ENCODE assay signal across 3 cellular contexts in the genomic region with DNA sequence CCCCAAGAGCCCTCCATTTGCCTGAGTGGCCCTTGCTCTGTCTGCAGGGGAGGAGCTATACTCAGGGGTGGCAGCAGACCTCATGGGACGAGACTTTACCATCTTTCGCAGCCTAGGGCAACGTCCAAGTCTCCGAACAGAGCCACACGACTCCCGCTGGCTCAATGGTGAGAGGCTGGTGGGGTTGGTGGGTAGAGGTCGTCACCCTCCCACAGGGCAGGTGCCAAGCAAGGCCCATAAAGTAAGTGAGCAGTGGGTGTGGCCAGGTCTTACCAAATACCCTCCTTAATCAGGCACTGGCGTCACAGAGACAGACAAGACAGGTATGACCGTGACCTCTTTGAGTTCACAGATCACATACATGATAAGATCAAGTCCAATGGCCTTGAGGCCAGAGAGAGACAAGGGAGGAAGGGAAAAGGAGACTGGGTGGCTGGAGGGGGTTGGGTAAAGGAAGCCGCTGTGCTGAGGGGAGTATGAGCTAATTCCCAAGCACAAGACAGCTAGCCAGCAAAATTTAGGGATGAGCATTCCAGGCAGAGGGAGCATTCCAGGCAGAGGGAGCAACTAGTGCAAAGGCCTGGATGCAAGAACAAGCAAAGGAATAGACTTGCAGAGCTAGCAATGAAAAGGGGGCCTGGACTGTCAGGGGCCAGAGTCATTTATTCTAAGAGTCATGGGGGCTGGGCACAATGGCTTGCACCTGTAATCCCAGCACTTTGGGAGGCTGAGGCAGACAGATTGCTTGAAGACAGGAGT.
TF ChIP-seq lines count a peak whose summit lies in the region.

No MANE protein-coding gene starts in this region.

TF ChIP-seq in HCT116, 20 proteins besides CTCF, POLR2A, EP300 and RAD21 (continues in another document):
- TF ChIP-seq FOSL1 (IDR thresholded peaks at IDR 0.05; ENCODE audit: low read depth) (no peak), EZH2 (IDR thresholded peaks at IDR 0.05) (no peak), SRF (IDR thresholded peaks at IDR 0.05; ENCODE audit: low read depth) (no peak), ZNF274 (IDR thresholded peaks at IDR 0.05; ENCODE audit: low read depth, low read length) (no peak), EZH2phosphoT487 (IDR thresholded peaks at IDR 0.05; ENCODE audit: borderline replicate concordance) (no peak), ZFX (IDR thresholded peaks at IDR 0.05) (no peak), JUND (IDR thresholded peaks at IDR 0.05) (no peak), CEBPB (IDR thresholded peaks at IDR 0.05; ENCODE audit: low read depth) (no peak), SIN3A (IDR thresholded peaks at IDR 0.05; ENCODE audit: low read depth) (no peak), SP1 (IDR thresholded peaks at IDR 0.05; ENCODE audit: low read depth) (no peak), POLR2AphosphoS5 (IDR thresholded peaks at IDR 0.05; ENCODE audit: low read depth, low read length) (no peak), ELF1 (IDR thresholded peaks at IDR 0.05; ENCODE audit: borderline replicate concordance, low read depth) (no peak), TCF7L2 (IDR thresholded peaks at IDR 0.05; ENCODE audit: borderline replicate concordance, extremely low read depth, insufficient read depth, insufficient read length) (no peak), CBX3 (IDR thresholded peaks at IDR 0.05; ENCODE audit: low read depth) (no peak), EGR1 (IDR thresholded peaks at IDR 0.05; ENCODE audit: low read depth) (no peak), YY1 (IDR thresholded peaks at IDR 0.05; ENCODE audit: extremely low read depth, insufficient replicate concordance, low read depth, low read length) (no peak)
- TF ChIP-seq, protein P1, sequence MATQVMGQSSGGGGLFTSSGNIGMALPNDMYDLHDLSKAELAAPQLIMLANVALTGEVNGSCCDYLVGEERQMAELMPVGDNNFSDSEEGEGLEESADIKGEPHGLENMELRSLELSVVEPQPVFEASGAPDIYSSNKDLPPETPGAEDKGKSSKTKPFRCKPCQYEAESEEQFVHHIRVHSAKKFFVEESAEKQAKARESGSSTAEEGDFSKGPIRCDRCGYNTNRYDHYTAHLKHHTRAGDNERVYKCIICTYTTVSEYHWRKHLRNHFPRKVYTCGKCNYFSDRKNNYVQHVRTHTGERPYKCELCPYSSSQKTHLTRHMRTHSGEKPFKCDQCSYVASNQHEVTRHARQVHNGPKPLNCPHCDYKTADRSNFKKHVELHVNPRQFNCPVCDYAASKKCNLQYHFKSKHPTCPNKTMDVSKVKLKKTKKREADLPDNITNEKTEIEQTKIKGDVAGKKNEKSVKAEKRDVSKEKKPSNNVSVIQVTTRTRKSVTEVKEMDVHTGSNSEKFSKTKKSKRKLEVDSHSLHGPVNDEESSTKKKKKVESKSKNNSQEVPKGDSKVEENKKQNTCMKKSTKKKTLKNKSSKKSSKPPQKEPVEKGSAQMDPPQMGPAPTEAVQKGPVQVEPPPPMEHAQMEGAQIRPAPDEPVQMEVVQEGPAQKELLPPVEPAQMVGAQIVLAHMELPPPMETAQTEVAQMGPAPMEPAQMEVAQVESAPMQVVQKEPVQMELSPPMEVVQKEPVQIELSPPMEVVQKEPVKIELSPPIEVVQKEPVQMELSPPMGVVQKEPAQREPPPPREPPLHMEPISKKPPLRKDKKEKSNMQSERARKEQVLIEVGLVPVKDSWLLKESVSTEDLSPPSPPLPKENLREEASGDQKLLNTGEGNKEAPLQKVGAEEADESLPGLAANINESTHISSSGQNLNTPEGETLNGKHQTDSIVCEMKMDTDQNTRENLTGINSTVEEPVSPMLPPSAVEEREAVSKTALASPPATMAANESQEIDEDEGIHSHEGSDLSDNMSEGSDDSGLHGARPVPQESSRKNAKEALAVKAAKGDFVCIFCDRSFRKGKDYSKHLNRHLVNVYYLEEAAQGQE (IDR thresholded peaks at IDR 0.05; ENCODE audit: low read depth) = no peak
- TF ChIP-seq, protein P2, sequence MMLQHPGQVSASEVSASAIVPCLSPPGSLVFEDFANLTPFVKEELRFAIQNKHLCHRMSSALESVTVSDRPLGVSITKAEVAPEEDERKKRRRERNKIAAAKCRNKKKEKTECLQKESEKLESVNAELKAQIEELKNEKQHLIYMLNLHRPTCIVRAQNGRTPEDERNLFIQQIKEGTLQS (IDR thresholded peaks at IDR 0.05) = no peak
- TF ChIP-seq, protein P3, sequence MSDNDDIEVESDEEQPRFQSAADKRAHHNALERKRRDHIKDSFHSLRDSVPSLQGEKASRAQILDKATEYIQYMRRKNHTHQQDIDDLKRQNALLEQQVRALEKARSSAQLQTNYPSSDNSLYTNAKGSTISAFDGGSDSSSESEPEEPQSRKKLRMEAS (IDR thresholded peaks at IDR 0.05) = no peak

TF ChIP-seq in K562, 482 proteins besides CTCF, POLR2A, EP300 and RAD21:
- TF ChIP-seq OTX1 (CRISPR knock-in tag; IDR thresholded peaks at IDR 0.05) (no peak), CHD1 (IDR thresholded peaks at IDR 0.05; ENCODE audit: low read length) (no peak), HNRNPL (IDR thresholded peaks at IDR 0.05; ENCODE audit: low read depth, low read length) (no peak), ZNF764 (CRISPR knock-in tag; IDR thresholded peaks at IDR 0.05; ENCODE audit: low read depth) (no peak), ZNF778 (CRISPR knock-in tag; IDR thresholded peaks at IDR 0.05) (no peak), NR2C2 (CRISPR knock-in tag; IDR thresholded peaks at IDR 0.05) (no peak), NR2C2 (tag; IDR thresholded peaks at IDR 0.05) (peak; percentile 24; the same call in 1 of the 2 replicates), PCBP2 (IDR thresholded peaks at IDR 0.05; ENCODE audit: low read depth, low read length, poor library complexity, severe bottlenecking) (no peak), GATA2 (CRISPR knock-in tag; IDR thresholded peaks at IDR 0.05) (0 out of 2 replicates have a peak, but pooled peaks have one; percentile 8), DIDO1 (tag; IDR thresholded peaks at IDR 0.05; ENCODE audit: low read depth) (no peak), CTBP1 (IDR thresholded peaks at IDR 0.05; ENCODE audit: borderline replicate concordance) (peak; percentile 23; the same call in 1 of the 2 replicates), TFAM (CRISPR knock-in tag; conservative IDR thresholded peaks at IDR 0.05) (no peak)
- TF ChIP-seq, protein P4, sequence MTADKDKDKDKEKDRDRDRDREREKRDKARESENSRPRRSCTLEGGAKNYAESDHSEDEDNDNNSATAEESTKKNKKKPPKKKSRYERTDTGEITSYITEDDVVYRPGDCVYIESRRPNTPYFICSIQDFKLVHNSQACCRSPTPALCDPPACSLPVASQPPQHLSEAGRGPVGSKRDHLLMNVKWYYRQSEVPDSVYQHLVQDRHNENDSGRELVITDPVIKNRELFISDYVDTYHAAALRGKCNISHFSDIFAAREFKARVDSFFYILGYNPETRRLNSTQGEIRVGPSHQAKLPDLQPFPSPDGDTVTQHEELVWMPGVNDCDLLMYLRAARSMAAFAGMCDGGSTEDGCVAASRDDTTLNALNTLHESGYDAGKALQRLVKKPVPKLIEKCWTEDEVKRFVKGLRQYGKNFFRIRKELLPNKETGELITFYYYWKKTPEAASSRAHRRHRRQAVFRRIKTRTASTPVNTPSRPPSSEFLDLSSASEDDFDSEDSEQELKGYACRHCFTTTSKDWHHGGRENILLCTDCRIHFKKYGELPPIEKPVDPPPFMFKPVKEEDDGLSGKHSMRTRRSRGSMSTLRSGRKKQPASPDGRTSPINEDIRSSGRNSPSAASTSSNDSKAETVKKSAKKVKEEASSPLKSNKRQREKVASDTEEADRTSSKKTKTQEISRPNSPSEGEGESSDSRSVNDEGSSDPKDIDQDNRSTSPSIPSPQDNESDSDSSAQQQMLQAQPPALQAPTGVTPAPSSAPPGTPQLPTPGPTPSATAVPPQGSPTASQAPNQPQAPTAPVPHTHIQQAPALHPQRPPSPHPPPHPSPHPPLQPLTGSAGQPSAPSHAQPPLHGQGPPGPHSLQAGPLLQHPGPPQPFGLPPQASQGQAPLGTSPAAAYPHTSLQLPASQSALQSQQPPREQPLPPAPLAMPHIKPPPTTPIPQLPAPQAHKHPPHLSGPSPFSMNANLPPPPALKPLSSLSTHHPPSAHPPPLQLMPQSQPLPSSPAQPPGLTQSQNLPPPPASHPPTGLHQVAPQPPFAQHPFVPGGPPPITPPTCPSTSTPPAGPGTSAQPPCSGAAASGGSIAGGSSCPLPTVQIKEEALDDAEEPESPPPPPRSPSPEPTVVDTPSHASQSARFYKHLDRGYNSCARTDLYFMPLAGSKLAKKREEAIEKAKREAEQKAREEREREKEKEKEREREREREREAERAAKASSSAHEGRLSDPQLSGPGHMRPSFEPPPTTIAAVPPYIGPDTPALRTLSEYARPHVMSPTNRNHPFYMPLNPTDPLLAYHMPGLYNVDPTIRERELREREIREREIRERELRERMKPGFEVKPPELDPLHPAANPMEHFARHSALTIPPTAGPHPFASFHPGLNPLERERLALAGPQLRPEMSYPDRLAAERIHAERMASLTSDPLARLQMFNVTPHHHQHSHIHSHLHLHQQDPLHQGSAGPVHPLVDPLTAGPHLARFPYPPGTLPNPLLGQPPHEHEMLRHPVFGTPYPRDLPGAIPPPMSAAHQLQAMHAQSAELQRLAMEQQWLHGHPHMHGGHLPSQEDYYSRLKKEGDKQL (CRISPR knock-in tag; IDR thresholded peaks at IDR 0.05; ENCODE audit: borderline replicate concordance) = no peak
- TF ChIP-seq, protein P5, sequence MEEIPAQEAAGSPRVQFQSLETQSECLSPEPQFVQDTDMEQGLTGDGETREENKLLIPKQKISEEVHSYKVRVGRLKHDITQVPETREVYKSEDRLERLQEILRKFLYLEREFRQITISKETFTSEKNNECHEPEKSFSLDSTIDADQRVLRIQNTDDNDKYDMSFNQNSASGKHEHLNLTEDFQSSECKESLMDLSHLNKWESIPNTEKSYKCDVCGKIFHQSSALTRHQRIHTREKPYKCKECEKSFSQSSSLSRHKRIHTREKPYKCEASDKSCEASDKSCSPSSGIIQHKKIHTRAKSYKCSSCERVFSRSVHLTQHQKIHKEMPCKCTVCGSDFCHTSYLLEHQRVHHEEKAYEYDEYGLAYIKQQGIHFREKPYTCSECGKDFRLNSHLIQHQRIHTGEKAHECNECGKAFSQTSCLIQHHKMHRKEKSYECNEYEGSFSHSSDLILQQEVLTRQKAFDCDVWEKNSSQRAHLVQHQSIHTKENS (CRISPR knock-in tag; IDR thresholded peaks at IDR 0.05) = no peak

TF ChIP-seq in GM12891, 5 proteins besides CTCF, POLR2A, EP300 and RAD21:
- TF ChIP-seq POU2F2 (IDR thresholded peaks at IDR 0.05; ENCODE audit: low read depth, low read length) = no peak
- TF ChIP-seq PAX5 (IDR thresholded peaks at IDR 0.05; ENCODE audit: insufficient read depth, low read length, severe bottlenecking) = no peak
- TF ChIP-seq SPI1 (IDR thresholded peaks at IDR 0.05; ENCODE audit: low read depth, low read length) = no peak
- no peak for TF ChIP-seq POLR2AphosphoS5 (IDR thresholded peaks at IDR 0.05; ENCODE audit: low read depth, low read length)
- TF ChIP-seq TAF1 (IDR thresholded peaks at IDR 0.05; ENCODE audit: low read depth, low read length) = no peak
TF ChIP-seq in GM12891: peak in this region for 0.
